ENCODE assay signal across 17 cellular contexts in the genomic region with DNA sequence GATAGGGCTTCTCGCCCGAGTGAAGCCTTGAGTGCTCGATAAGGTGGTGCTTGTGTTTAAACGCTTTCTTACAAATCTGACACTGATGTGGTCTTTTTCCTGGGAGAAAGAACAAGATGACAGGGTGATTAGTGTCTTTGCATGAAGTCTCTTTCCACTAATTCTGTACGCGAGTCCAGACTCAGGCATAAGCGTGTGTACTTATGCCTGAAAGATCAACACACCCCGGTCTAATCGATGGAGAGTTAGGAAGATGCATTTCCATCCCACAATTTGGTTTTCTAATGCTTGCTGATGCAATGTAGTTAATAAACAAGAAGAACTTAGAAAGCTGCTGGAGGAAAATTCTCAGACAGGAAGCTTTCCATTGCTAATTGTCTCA.
DNase-seq lines count a peak whose midpoint lies in the region; ATAC-seq and TF ChIP-seq lines count a peak whose summit lies in the region.
"Had no signal": no experiment of that assay in that cellular context is flagged by ENCODE, and none has a peak within 500 bp of the region (broad histone marks: within the 10 kb centered on the region; RNA-seq: fewer than 3 reads in every experiment).

No MANE protein-coding gene starts in this region.

- H3K4me3 ChIP-seq in GM23338 (peak overlapping the region; percentile 56), gastroesophageal sphincter (peak overlapping the region; percentile 13 to 35), OCI-LY7 (ENCODE audit: low read depth, low read length, poor library complexity, severe bottlenecking) (no peak overlapping the region)
- H3K4me3 ChIP-seq: SJCRH30 had no signal

- no peaks in the 10 kb centered on the region for H4K20me1 ChIP-seq in GM23338 (replicated peaks; ENCODE audit: insufficient read depth)
- H4K20me1 ChIP-seq in OCI-LY7 (ENCODE audit: insufficient read depth, low read length) = no peaks in the 10 kb centered on the region

- no peak for TF ChIP-seq EP300 in gastroesophageal sphincter (IDR thresholded peaks at IDR 0.05)

- H3K27me3 Mint-ChIP-seq in GM23338 (ENCODE audit: insufficient read depth, low read depth, poor library complexity) = peaks cover 2% of the 10 kb centered on the region

- H3K9me3 ChIP-seq in gastroesophageal sphincter = no peaks in the 10 kb centered on the region
- H3K9me3 ChIP-seq in OCI-LY7 (ENCODE audit: low read length) = no peaks in the 10 kb centered on the region
- H3K9me3 ChIP-seq: SJCRH30 had no signal

- H3K36me3 Mint-ChIP-seq in GM23338 (ENCODE audit: low read depth) = no peaks in the 10 kb centered on the region

- intact Hi-C loops in OCI-LY7 (cut with micrococcal nuclease; ENCODE audit: unreplicated experiment) = no loop called here

- H3F3A ChIP-seq in GM23338 (replicated peaks; ENCODE audit: low read depth) = peaks cover 5% of the 10 kb centered on the region; the same call in 1 of the 2 replicates

- WGBS in gastroesophageal sphincter (ENCODE audit: low coverage in 1 of 2), 2 donors = 59 to 82% methylated on average over 6 to 7 of the region's 9 CpGs

- H3K27ac Mint-ChIP-seq in GM23338 = no peak overlapping the region
- H3K27ac Mint-ChIP-seq: nephron; T-helper 2 cell treated with Interferon-gamma antibody and Interleukin-4, amounts not matched to agents 5 μg/mL and 100 μg/mL, for 36 hours had no signal

- DNase-seq in GM23338 (ENCODE audit: low spot score) = no peak
- DNase-seq in omental fat pad (ENCODE audit: low spot score) = no peak
- no peak for DNase-seq in activated effector memory CD4-positive, alpha-beta T cell treated with anti-CD3 and anti-CD28 coated beads, Interleukin-2, amount 50 U/mL, for 16 hours
- DNase-seq in activated CD4-positive, CD25-positive, alpha-beta regulatory T cell treated with anti-CD3 and anti-CD28 coated beads, Interleukin-2, amount 50 U/mL, for 72 hours = no peak
- DNase-seq in OCI-LY7 (ENCODE audit: low spot score) = no peak
- DNase-seq: activated CD4-positive, alpha-beta T cell treated with anti-CD3 and anti-CD28 coated beads for 1 hour; activated gamma-delta T cell treated with Interleukin-2 at 50 U/mL for 16 hours; effector CD4-positive, alpha-beta T cell; NCI-H1436 treated with DMSO at 0.1 percent for 48 hours; NCI-H226; retina; SJCRH30 had no signal

- peak overlapping the region; percentile 77 for H3K4me2 ChIP-seq in GM23338
- H3K4me2 ChIP-seq in OCI-LY7 (ENCODE audit: low read length) = no peak overlapping the region

- CTCF ChIA-PET in OCI-LY7 (lab: Charles Lee; ENCODE audit: unreplicated experiment) = interaction anchor here (0.6 kb wide), 1 partner anchor 152 kb away, joined by 3 read pairs; no protein-coding TSS in a partner anchor

- TF ChIP-seq CTCF in GM23338 (conservative IDR thresholded peaks at IDR 0.05; ENCODE audit: low read depth in 2 of 2) (no peak), VCaP (conservative IDR thresholded peaks at IDR 0.05) (no peak), gastroesophageal sphincter (IDR thresholded peaks at IDR 0.05) (no peak), omental fat pad (IDR thresholded peaks at IDR 0.05) (no peak), OCI-LY7 (conservative IDR thresholded peaks at IDR 0.05; ENCODE audit: low read length) (no peak)

- H3K4me1 ChIP-seq in GM23338 (ENCODE audit: insufficient read depth) = peaks cover 8% of the 10 kb centered on the region; the same call in 1 of the 2 replicates
- H3K4me1 ChIP-seq in gastroesophageal sphincter = peaks cover 0 to 19% (median 2%) of the 10 kb centered on the region in 3 donors
- H3K4me1 ChIP-seq in OCI-LY7 (ENCODE audit: insufficient read depth, low read length, poor library complexity, severe bottlenecking) = no peaks in the 10 kb centered on the region
- H3K4me1 ChIP-seq: SJCRH30 had no signal

- 0 out of 3 replicates have a peak, but pooled peaks cover 2% of the 10 kb centered on the region for H3K4me1 Mint-ChIP-seq in GM23338

- no TSS peak for BruUV-seq in OCI-LY7 (replicated peaks; lab: Mats Ljungman, UMichigan)

- H3K27me3 ChIP-seq in GM23338 (ENCODE audit: insufficient read depth) (peaks cover 39% of the 10 kb centered on the region), gastroesophageal sphincter (no peaks in the 10 kb centered on the region)
- H3K27me3 ChIP-seq: SJCRH30 had no signal

- H3K36me3 ChIP-seq in GM23338 (ENCODE audit: insufficient read depth) = no peaks in the 10 kb centered on the region
- H3K36me3 ChIP-seq in gastroesophageal sphincter = peaks cover 0 to 17% of the 10 kb centered on the region in 2 donors
- H3K36me3 ChIP-seq in OCI-LY7 (ENCODE audit: insufficient read depth, low read length) = no peaks in the 10 kb centered on the region

- H3K9me2 ChIP-seq in GM23338 (ENCODE audit: insufficient read depth) (no peaks in the 10 kb centered on the region), OCI-LY7 (ENCODE audit: insufficient read depth, low read length) (no peaks in the 10 kb centered on the region)

- ATAC-seq in GM23338 (no peak), gastroesophageal sphincter (no peak), omental fat pad (ENCODE audit: low FRiP score) (peak; percentile 26), GM18907 (IDR thresholded peaks at IDR 0.05; ENCODE audit: unreplicated experiment) (no peak)

- POLR2A ChIA-PET in OCI-LY7 (lab: Charles Lee) = no interaction called here

- no peak for TF ChIP-seq POLR2A in gastroesophageal sphincter (IDR thresholded peaks at IDR 0.05)

- H3K79me2 ChIP-seq in GM23338 (replicated peaks; ENCODE audit: insufficient read depth) (no peaks in the 10 kb centered on the region), OCI-LY7 (ENCODE audit: insufficient read depth, low read depth, low read length) (no peaks in the 10 kb centered on the region)

- H2AFZ ChIP-seq in GM23338 (peak overlapping the region; percentile 87), OCI-LY7 (ENCODE audit: low read length) (no peak overlapping the region)

- no peaks in the 10 kb centered on the region for H3K9me3 Mint-ChIP-seq in GM23338
- H3K9me3 Mint-ChIP-seq: nephron; T-helper 2 cell treated with Interferon-gamma antibody and Interleukin-4, amounts not matched to agents 5 μg/mL and 100 μg/mL, for 36 hours had no signal

- no peak overlapping the region for H3K27ac ChIP-seq in GM23338 (ENCODE audit: low read depth)
- peak overlapping the region; percentile 70 for H3K27ac ChIP-seq in VCaP
- no peak overlapping the region for H3K27ac ChIP-seq in gastroesophageal sphincter
- no peak overlapping the region for H3K27ac ChIP-seq in OCI-LY7 (ENCODE audit: low read depth, low read length, poor library complexity, severe bottlenecking)
- H3K27ac ChIP-seq: SJCRH30 had no signal

- H3K4me3 Mint-ChIP-seq in GM23338 = no peak overlapping the region
- H3K4me3 Mint-ChIP-seq: nephron; T-helper 2 cell treated with Interferon-gamma antibody and Interleukin-4, amounts not matched to agents 5 μg/mL and 100 μg/mL, for 36 hours had no signal

TF ChIP-seq in GM23338, 12 proteins besides CTCF, POLR2A, EP300 and RAD21 (continues in another document):
- TF ChIP-seq STAT1 (IDR thresholded peaks at IDR 0.05; ENCODE audit: unreplicated experiment) = no peak
- no peak for TF ChIP-seq NANOG (IDR thresholded peaks at IDR 0.05; ENCODE audit: borderline replicate concordance)
- TF ChIP-seq CREB1 (CRISPR knock-in tag; IDR thresholded peaks at IDR 0.05; ENCODE audit: low read depth) = no peak
- no peak for TF ChIP-seq ZNF114 (CRISPR knock-in tag; IDR thresholded peaks at IDR 0.05)
- TF ChIP-seq EZH2phosphoT487 (IDR thresholded peaks at IDR 0.05; ENCODE audit: unreplicated experiment) = no peak
- TF ChIP-seq EZH2 (IDR thresholded peaks at IDR 0.05; ENCODE audit: low read depth, unreplicated experiment) = no peak
- TF ChIP-seq, protein P1, sequence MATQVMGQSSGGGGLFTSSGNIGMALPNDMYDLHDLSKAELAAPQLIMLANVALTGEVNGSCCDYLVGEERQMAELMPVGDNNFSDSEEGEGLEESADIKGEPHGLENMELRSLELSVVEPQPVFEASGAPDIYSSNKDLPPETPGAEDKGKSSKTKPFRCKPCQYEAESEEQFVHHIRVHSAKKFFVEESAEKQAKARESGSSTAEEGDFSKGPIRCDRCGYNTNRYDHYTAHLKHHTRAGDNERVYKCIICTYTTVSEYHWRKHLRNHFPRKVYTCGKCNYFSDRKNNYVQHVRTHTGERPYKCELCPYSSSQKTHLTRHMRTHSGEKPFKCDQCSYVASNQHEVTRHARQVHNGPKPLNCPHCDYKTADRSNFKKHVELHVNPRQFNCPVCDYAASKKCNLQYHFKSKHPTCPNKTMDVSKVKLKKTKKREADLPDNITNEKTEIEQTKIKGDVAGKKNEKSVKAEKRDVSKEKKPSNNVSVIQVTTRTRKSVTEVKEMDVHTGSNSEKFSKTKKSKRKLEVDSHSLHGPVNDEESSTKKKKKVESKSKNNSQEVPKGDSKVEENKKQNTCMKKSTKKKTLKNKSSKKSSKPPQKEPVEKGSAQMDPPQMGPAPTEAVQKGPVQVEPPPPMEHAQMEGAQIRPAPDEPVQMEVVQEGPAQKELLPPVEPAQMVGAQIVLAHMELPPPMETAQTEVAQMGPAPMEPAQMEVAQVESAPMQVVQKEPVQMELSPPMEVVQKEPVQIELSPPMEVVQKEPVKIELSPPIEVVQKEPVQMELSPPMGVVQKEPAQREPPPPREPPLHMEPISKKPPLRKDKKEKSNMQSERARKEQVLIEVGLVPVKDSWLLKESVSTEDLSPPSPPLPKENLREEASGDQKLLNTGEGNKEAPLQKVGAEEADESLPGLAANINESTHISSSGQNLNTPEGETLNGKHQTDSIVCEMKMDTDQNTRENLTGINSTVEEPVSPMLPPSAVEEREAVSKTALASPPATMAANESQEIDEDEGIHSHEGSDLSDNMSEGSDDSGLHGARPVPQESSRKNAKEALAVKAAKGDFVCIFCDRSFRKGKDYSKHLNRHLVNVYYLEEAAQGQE (IDR thresholded peaks at IDR 0.05; ENCODE audit: unreplicated experiment) = no peak
- TF ChIP-seq ZNF331 (CRISPR knock-in tag; IDR thresholded peaks at IDR 0.05; ENCODE audit: low read depth) = no peak
- no peak for TF ChIP-seq JUNB (IDR thresholded peaks at IDR 0.05; ENCODE audit: unreplicated experiment)
